ENCODE assay signal across 1 cellular context in genomic region chr16:31157136-31157535, GRCh38.
TF ChIP-seq lines count a peak whose summit lies in the region.

No MANE protein-coding gene starts in this region.

TF ChIP-seq in K562, 482 proteins besides CTCF, POLR2A, EP300 and RAD21:
- peak; percentile 80 for TF ChIP-seq MAX (CRISPR knock-in tag; IDR thresholded peaks at IDR 0.05)
- TF ChIP-seq L3MBTL2 (IDR thresholded peaks at IDR 0.05), result peak; percentile 97
- no peak for TF ChIP-seq HDAC2 (IDR thresholded peaks at IDR 0.05)
- no peak for TF ChIP-seq ZNF316 (IDR thresholded peaks at IDR 0.05)
- TF ChIP-seq RBM34 (IDR thresholded peaks at IDR 0.05; ENCODE audit: borderline replicate concordance, insufficient read depth, low read length), result no peak
- peak; percentile 49; the same call in 1 of the 2 replicates for TF ChIP-seq MYC (IDR thresholded peaks at IDR 0.05; ENCODE audit: low read depth, low read length)
- TF ChIP-seq MYC (CRISPR knock-in tag; IDR thresholded peaks at IDR 0.05; ENCODE audit: borderline replicate concordance, low read depth), result no peak
- TF ChIP-seq NRF1 (conservative IDR thresholded peaks at IDR 0.05 in 1 of 2, IDR thresholded peaks at IDR 0.05 in 1 of 2), result peak; percentile 48 to 50; a peak in 3 of 4 replicates
- peak; percentile 91 for TF ChIP-seq MGA (IDR thresholded peaks at IDR 0.05)
- TF ChIP-seq ZBTB33 (CRISPR knock-in tag; IDR thresholded peaks at IDR 0.05), result peak; percentile 45; the same call in 1 of the 2 replicates
- peak; percentile 69 for TF ChIP-seq ZFP36 (IDR thresholded peaks at IDR 0.05; ENCODE audit: low read depth, low read length, partially characterized antibody)
- peak; percentile 27 for TF ChIP-seq RBBP5 (IDR thresholded peaks at IDR 0.05; ENCODE audit: borderline replicate concordance, insufficient read depth, low read length, poor library complexity, severe bottlenecking)
- peak; percentile 56 to 85 for TF ChIP-seq E2F6 (IDR thresholded peaks at IDR 0.05; ENCODE audit: borderline replicate concordance in 1 of 2, extremely low read depth in 1 of 2, insufficient read depth in 1 of 2, insufficient read length in 1 of 2, low read depth in 1 of 2, low read length in 1 of 2, poor library complexity in 1 of 2, severe bottlenecking in 1 of 2)
- TF ChIP-seq BRD9 (IDR thresholded peaks at IDR 0.05; ENCODE audit: low read depth, partially characterized antibody), result peak; percentile 40
- peak; percentile 99 for TF ChIP-seq SPI1 (IDR thresholded peaks at IDR 0.05; ENCODE audit: borderline replicate concordance, low read depth, low read length)
- peak; percentile 29; the same call in 1 of the 2 replicates for TF ChIP-seq CTBP1 (IDR thresholded peaks at IDR 0.05; ENCODE audit: borderline replicate concordance)
- no peak for TF ChIP-seq POLR2G (IDR thresholded peaks at IDR 0.05; ENCODE audit: low read depth, low read length)
- TF ChIP-seq RFX1 (IDR thresholded peaks at IDR 0.05), result no peak
TF ChIP-seq in K562: peak in this region for 12.
